ENCODE assay signal across 1 cellular context in genomic region chr6:134456284-134456683, GRCh38.
TF ChIP-seq lines count a peak whose summit lies in the region.

No MANE protein-coding gene starts in this region.

TF ChIP-seq in SK-N-SH, 30 proteins besides CTCF, POLR2A, EP300 and RAD21 (continued from another document):
- TF ChIP-seq IRF3 (IDR thresholded peaks at IDR 0.05; ENCODE audit: low read depth, low read length) = no peak
- TF ChIP-seq GABPA (IDR thresholded peaks at IDR 0.05; ENCODE audit: low read depth) = no peak
- TF ChIP-seq USF2 (IDR thresholded peaks at IDR 0.05; ENCODE audit: borderline replicate concordance, low read depth, low read length) = no peak
- TF ChIP-seq FOXM1 (IDR thresholded peaks at IDR 0.05; ENCODE audit: low read depth) = no peak
- TF ChIP-seq PBX3 (IDR thresholded peaks at IDR 0.05) = no peak
- TF ChIP-seq YY1 (IDR thresholded peaks at IDR 0.05; ENCODE audit: low read depth) = no peak
- no peak for TF ChIP-seq SIN3A (IDR thresholded peaks at IDR 0.05; ENCODE audit: borderline replicate concordance, low read depth, low read length)
- no peak for TF ChIP-seq MXI1 (IDR thresholded peaks at IDR 0.05; ENCODE audit: low read depth, low read length)
- no peak for TF ChIP-seq TCF12 (IDR thresholded peaks at IDR 0.05)
- no peak for TF ChIP-seq TAF1 (IDR thresholded peaks at IDR 0.05; ENCODE audit: borderline replicate concordance, low read depth, low read length)
- TF ChIP-seq FOXJ3 (CRISPR knock-in tag; IDR thresholded peaks at IDR 0.05) = no peak
- no peak for TF ChIP-seq RXRA (IDR thresholded peaks at IDR 0.05; ENCODE audit: borderline replicate concordance, low read depth)
- TF ChIP-seq USF1 (IDR thresholded peaks at IDR 0.05; ENCODE audit: borderline replicate concordance, low read depth) = no peak
TF ChIP-seq in SK-N-SH: peak in this region for 0.
